In the genomic region with DNA sequence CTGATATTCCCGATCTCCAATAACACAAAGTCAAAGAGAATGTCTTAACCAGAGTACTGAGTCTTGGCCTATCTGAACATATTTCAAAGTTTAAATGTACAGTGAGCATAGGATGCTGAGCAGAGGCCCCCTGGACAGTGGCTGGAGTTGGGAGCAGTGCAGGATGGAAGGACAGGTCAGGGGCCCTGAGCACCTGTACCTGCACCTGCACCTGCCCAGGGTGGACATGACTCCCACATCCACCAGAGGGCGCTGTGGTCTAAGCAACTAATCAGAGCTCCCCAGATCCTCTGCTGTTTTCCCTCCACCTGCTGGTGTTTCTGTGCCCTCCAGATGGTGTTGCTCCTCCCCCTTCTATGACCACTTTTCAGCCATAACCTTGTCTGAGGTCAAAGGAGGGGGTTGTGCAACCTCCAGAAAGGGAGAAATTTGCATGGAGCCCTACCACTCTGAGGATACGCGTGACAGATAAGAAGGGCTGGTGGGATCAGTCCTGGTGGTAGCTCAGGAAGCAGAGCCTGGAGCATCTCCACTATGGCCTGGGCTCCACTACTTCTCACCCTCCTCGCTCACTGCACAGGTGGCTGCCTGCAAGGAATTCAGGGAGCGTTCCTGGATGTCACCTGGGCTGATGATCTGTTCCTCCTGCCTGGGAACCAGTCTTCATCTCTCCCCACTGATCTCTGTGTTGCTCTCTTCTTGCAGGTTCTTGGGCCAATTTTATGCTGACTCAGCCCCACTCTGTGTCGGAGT, we compare ENCODE assay signal across 8 cellular contexts. TPM values are rescaled to one million over a fixed set of nuclear protein-coding genes. Genes with fewer than 3 reads are reported as not detected.
DNase-seq lines count a peak whose midpoint lies in the region; ATAC-seq and TF ChIP-seq lines count a peak whose summit lies in the region.

No MANE protein-coding gene starts in this region.

- H3K9me3 Mint-ChIP-seq in CD8-positive, alpha-beta memory T cell: no peaks in the 10 kb centered on the region

- H3K4me3 Mint-ChIP-seq in CD8-positive, alpha-beta memory T cell: no peak overlapping the region

- no peak for TF ChIP-seq POLR2A in upper lobe of left lung (IDR thresholded peaks at IDR 0.05)

- no peaks in the 10 kb centered on the region for H4K20me1 ChIP-seq in fibroblast of lung (ENCODE audit: control insufficient read depth, extremely low read depth, insufficient read depth, low read length)

- no peaks in the 10 kb centered on the region for H3K4me1 ChIP-seq in CD8-positive, alpha-beta memory T cell (ENCODE audit: insufficient read depth, low read length)
- H3K4me1 ChIP-seq in fibroblast of lung (ENCODE audit: control insufficient read depth, extremely low read depth, insufficient read depth, low read length) (no peaks in the 10 kb centered on the region), upper lobe of left lung (no peaks in the 10 kb centered on the region)

- H3K4me1 Mint-ChIP-seq in CD8-positive, alpha-beta memory T cell: no peaks in the 10 kb centered on the region

- H3K36me3 ChIP-seq in CD8-positive, alpha-beta memory T cell (ENCODE audit: insufficient read depth, low read length): no peaks in the 10 kb centered on the region
- H3K36me3 ChIP-seq in fibroblast of lung (ENCODE audit: control insufficient read depth, insufficient read depth, low read length) (no peaks in the 10 kb centered on the region), upper lobe of left lung (no peaks in the 10 kb centered on the region)

- H3K4me3 ChIP-seq in CD8-positive, alpha-beta memory T cell (ENCODE audit: low read length): no peak overlapping the region
- H3K4me3 ChIP-seq in fibroblast of lung (replicated peaks in 1 of 4; ENCODE audit: control extremely low read depth in 1 of 4, insufficient read depth in 1 of 4, low read depth in 3 of 4, low read length in 4 of 4) (no peak overlapping the region), upper lobe of left lung (no peak overlapping the region)

- no peak overlapping the region for H3K4me2 ChIP-seq in fibroblast of lung (ENCODE audit: extremely low read depth, insufficient read depth, low read length)

- no peaks in the 10 kb centered on the region for H3K27me3 ChIP-seq in CD8-positive, alpha-beta memory T cell (ENCODE audit: insufficient read depth, low read length, poor library complexity, severe bottlenecking)
- peaks cover 2% of the 10 kb centered on the region for H3K27me3 ChIP-seq in fibroblast of lung (ENCODE audit: control insufficient read depth, insufficient read depth, low read length)
- H3K27me3 ChIP-seq in upper lobe of left lung: no peaks in the 10 kb centered on the region

- H3K36me3 Mint-ChIP-seq in CD8-positive, alpha-beta memory T cell: no peaks in the 10 kb centered on the region

- peaks cover 11 to 26% of the 10 kb centered on the region in 2 donors for H3K27me3 Mint-ChIP-seq in CD8-positive, alpha-beta memory T cell

- H3K27ac ChIP-seq in CD8-positive, alpha-beta memory T cell (ENCODE audit: low read depth, low read length): no peak overlapping the region
- H3K27ac ChIP-seq in fibroblast of lung (ENCODE audit: insufficient read depth, low read length): no peak overlapping the region
- no peak overlapping the region for H3K27ac ChIP-seq in upper lobe of left lung

- H3K79me2 ChIP-seq in fibroblast of lung (ENCODE audit: control insufficient read depth, insufficient read depth, low read length): no peaks in the 10 kb centered on the region

- POLR2A ChIA-PET in CD8-positive, alpha-beta memory T cell (lab: Charles Lee): no interaction called here

- CTCF ChIA-PET in CD8-positive, alpha-beta memory T cell (lab: Charles Lee): interaction anchor here (0.8 to 2.5 kb wide), 4 partner anchors 10 to 38 kb away, joined by 3 to 17 read pairs (median 6); no protein-coding TSS in a partner anchor

- WGBS in upper lobe of left lung, 2 donors: 59 to 68% methylated on average over 6 to 7 of the region's 7 CpGs

- TF ChIP-seq CTCF in fibroblast of lung (conservative IDR thresholded peaks at IDR 0.05 in 1 of 2, IDR thresholded peaks at IDR 0.05 in 1 of 2; ENCODE audit: low read depth in 1 of 2, low read length in 2 of 2) (peak; percentile 44 to 79), omental fat pad (IDR thresholded peaks at IDR 0.05) (peak in 1 of 3 donors; percentile 48), upper lobe of left lung (IDR thresholded peaks at IDR 0.05) (peak; percentile 65 to 83 (median 78))

- H2AFZ ChIP-seq in fibroblast of lung (ENCODE audit: low read length): no peak overlapping the region

- no peak overlapping the region for H3K9ac ChIP-seq in fibroblast of lung (ENCODE audit: insufficient read depth, low read length)

- H3K27ac Mint-ChIP-seq in CD8-positive, alpha-beta memory T cell: no peak overlapping the region

- no peaks in the 10 kb centered on the region for H3K9me3 ChIP-seq in CD8-positive, alpha-beta memory T cell (ENCODE audit: low read length)
- H3K9me3 ChIP-seq in fibroblast of lung (ENCODE audit: control insufficient read depth, insufficient read depth, low read depth, low read length) (no peaks in the 10 kb centered on the region), upper lobe of left lung (no peaks in the 10 kb centered on the region)

- ATAC-seq in GM19372 (IDR thresholded peaks at IDR 0.05; ENCODE audit: low read depth, unreplicated experiment): peak; percentile 62
- peak; percentile 64 for ATAC-seq in omental fat pad (ENCODE audit: low FRiP score)
- peak; percentile 76 to 88 for ATAC-seq in upper lobe of left lung (ENCODE audit: low FRiP score in 2 of 2)

- DNase-seq in CD8-positive, alpha-beta memory T cell: peak; percentile 60 to 83 (median 72)
- DNase-seq in HPDE6-E6E7 (ENCODE audit: extremely low spot score): peak; percentile 87
- DNase-seq in NOMO-1 treated with DMSO at 0.1 percent for 48 hours (lab: John Stamatoyannopoulos, UW; ENCODE audit: unreplicated experiment): peak; percentile 67
- DNase-seq in activated CD8-positive, alpha-beta memory T cell treated with anti-CD3 and anti-CD28 coated beads, Interleukin-2, amount 50 U/mL, for 48 hours: peak; percentile 97
- DNase-seq in fibroblast of lung (ENCODE audit: low read depth in 2 of 2): peak; percentile 26 to 49
- peak; percentile 79 for DNase-seq in omental fat pad (ENCODE audit: low spot score)
- peak in 1 of 2 donors; percentile 80 for DNase-seq in upper lobe of left lung

- no peak for TF ChIP-seq EP300 in upper lobe of left lung (IDR thresholded peaks at IDR 0.05)

RNA-seq across cellular contexts. Expression of a gene that starts 49.1 kb away (rescaled TPM):
- not detected for total RNA-seq in CD8-positive, alpha-beta memory T cell
- not detected for polyA plus RNA-seq in CD8-positive, alpha-beta memory T cell
- total RNA-seq in fibroblast of lung (not detected in 2 replicates), omental fat pad (not detected), upper lobe of left lung (not detected)
- polyA plus RNA-seq in fibroblast of lung: not detected in 2 replicates
- polyA plus RNA-seq in fibroblast of lung (2012): not detected in 2 replicates
- not detected in 2 replicates for polyA minus RNA-seq in fibroblast of lung (ENCODE audit: low replicate concordance)
